ENCODE assay signal across 27 cellular contexts in the genomic region with DNA sequence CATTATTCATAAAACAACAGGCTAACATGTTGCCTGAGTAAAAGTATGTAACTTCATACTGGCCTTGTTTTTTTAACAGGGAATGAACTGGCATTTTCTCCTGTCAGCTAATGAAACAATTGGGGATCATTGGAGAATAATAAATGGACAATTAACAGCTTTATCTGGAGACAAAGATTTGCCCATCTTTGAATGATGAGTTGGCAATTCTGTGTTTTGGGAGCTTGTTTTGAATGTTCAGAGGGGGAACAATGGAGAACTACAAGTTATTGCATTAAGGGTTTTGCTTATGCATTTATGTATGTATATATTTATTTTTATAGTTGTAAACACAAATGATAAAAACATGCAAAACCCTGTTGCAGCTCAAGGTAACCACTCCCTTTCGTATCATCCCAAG.
"Had no signal": no experiment of that assay in that cellular context is flagged by ENCODE, and none has a peak within 500 bp of the region (broad histone marks: within the 10 kb centered on the region; RNA-seq: fewer than 3 reads in every experiment).

No MANE protein-coding gene starts in this region.

- H3K4me3 ChIP-seq: stomach, suprapubic skin, testis, thoracic aorta, thyroid gland, tibial artery, tibial nerve, transverse colon, upper lobe of left lung, upper lobe of right lung, uterus, vagina had no signal

- H3K27me3 ChIP-seq: stomach, suprapubic skin, testis, thyroid gland, tibial artery, tibial nerve, transverse colon, upper lobe of left lung, upper lobe of right lung, uterus, vagina had no signal

- FAIRE-seq: urothelium cell line had no signal

- DNase-seq: stimulated activated CD4-positive, alpha-beta T cell treated with anti-CD3 and anti-CD28 coated beads, Interleukin-2, amount 100 ng/mL, for 48 hours; stimulated activated CD4-positive, alpha-beta T cell treated with anti-CD3 and anti-CD28 coated beads, Interleukin-4, amount 100 ng/mL, for 1 hour; stimulated activated CD4-positive, alpha-beta T cell treated with anti-CD3 and anti-CD28 coated beads, Interleukin-4, amount 100 ng/mL, for 24 hours; stimulated activated CD4-positive, alpha-beta T cell treated with anti-CD3 and anti-CD28 coated beads, Interleukin-4, amount 100 ng/mL, for 4 hours; stimulated activated CD8-positive, alpha-beta memory T cell treated with anti-CD3 and anti-CD28 coated beads, Interleukin-4, amount 100 ng/mL, for 48 hours; stimulated activated naive B cell treated with anti-CD40 and anti-IgM and Interleukin-4, amounts not matched to agents 10 μg/mL and 1 μg/mL and 100 μg/mL, for 72 hours; stimulated activated naive CD4-positive, alpha-beta T cell; stimulated activated naive CD4-positive, alpha-beta T cell treated with Interleukin-2 at 50 U/mL for 16 hours; stimulated activated naive CD8-positive, alpha-beta T cell treated with anti-CD3 and anti-CD28 coated beads, Interleukin-15, amount 100 ng/mL, for 72 hours; stimulated activated naive CD8-positive, alpha-beta T cell treated with anti-CD3 and anti-CD28 coated beads, Interleukin-15, Interleukin-2, amounts not matched to agents 100 U/mL and 50 U/mL, for 24 hours; stomach; substantia nigra; testis; thyroid gland; tibial artery; transverse colon; trophoblast cell; upper lobe of left lung; upper lobe of right lung; uterus had no signal

- ATAC-seq: stimulated activated effector memory CD8-positive, alpha-beta T cell treated with anti-CD3 and anti-CD28 coated beads, Interleukin-12 subunit alpha, Interleukin-12 subunit beta, amount 100 ng/mL, for 72 hours; stimulated activated memory B cell treated with anti-CD40 and anti-IgM and Interleukin-4, amounts not matched to agents 10 μg/mL and 1 μg/mL and 100 μg/mL, for 72 hours; stimulated activated naive B cell treated with anti-CD40 and anti-IgM and Interleukin-4, amounts not matched to agents 10 μg/mL and 1 μg/mL and 100 μg/mL, for 72 hours; stimulated activated naive CD8-positive, alpha-beta T cell treated with anti-CD3 and anti-CD28 coated beads, Interleukin-15, amount 100 ng/mL, for 72 hours; stimulated activated naive CD8-positive, alpha-beta T cell treated with anti-CD3 and anti-CD28 coated beads, Interleukin-15, Interleukin-2, amounts not matched to agents 100 U/mL and 50 U/mL, for 24 hours; upper lobe of right lung had no signal

- H3K9me3 ChIP-seq: stomach, suprapubic skin, testis, thoracic aorta, thyroid gland, tibial artery, transverse colon, upper lobe of left lung, upper lobe of right lung, uterus, vagina had no signal

- H3K4me1 ChIP-seq: stomach, suprapubic skin, testis, thyroid gland, tibial artery, tibial nerve, transverse colon, upper lobe of left lung, upper lobe of right lung, uterus, vagina had no signal

- H3K27ac ChIP-seq: stomach, suprapubic skin, testis, thoracic aorta, thyroid gland, tibial artery, tibial nerve, transverse colon, upper lobe of left lung, upper lobe of right lung, uterus, vagina had no signal

- H3K36me3 ChIP-seq: stomach, suprapubic skin, thoracic aorta, thyroid gland, tibial artery, tibial nerve, transverse colon, upper lobe of left lung, upper lobe of right lung, uterus, vagina had no signal
